14 cellular contexts compared by ENCODE assay signal in the genomic region with DNA sequence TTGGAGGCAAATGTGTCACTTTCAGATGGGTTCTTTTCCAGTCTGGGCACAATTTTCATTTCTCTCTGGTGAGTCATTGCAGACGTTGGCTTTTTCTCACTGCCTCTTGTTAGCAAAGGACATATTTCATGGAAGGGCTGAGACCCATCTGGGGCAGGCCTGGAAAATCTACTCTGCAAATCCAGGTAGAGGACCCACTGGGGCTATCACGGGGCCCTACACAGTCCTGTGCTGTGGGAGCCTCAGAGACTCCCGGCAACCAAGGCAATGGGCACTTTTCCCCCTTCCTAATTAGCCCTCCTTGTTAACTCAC. TPM values are rescaled to one million over a fixed set of nuclear protein-coding genes. Genes with fewer than 3 reads are reported as not detected.
DNase-seq lines count a peak whose midpoint lies in the region; ATAC-seq and TF ChIP-seq lines count a peak whose summit lies in the region.
"Had no signal": no experiment of that assay in that cellular context is flagged by ENCODE, and none has a peak within 500 bp of the region (broad histone marks: within the 10 kb centered on the region; RNA-seq: fewer than 3 reads in every experiment).

No MANE protein-coding gene starts in this region.

- intact Hi-C loops in ascending aorta (cut with DNase I) (loop anchor here (2.0 to 5.0 kb wide), 3 partner anchors 61 to 150 kb away; a partner anchor contains a TSS), mucosa of descending colon (cut with DNase I, micrococcal nuclease) (no loop called here), left colon (cut with DNase I, micrococcal nuclease) (no loop called here)

- TF ChIP-seq POLR2A in erythroblast (IDR thresholded peaks at IDR 0.05; ENCODE audit: low read length) = no peak

- TF ChIP-seq CTCF in ascending aorta (IDR thresholded peaks at IDR 0.05) = no peak
- no peak for TF ChIP-seq CTCF in mucosa of descending colon (IDR thresholded peaks at IDR 0.05)

- ATAC-seq in mucosa of descending colon (no peak), left colon (no peak)

- H3K4me3 ChIP-seq in ascending aorta (peak overlapping the region in 1 of 2 donors; percentile 26), mucosa of descending colon (no peak overlapping the region)

- no peaks in the 10 kb centered on the region for H3K9me3 ChIP-seq in ascending aorta
- no peaks in the 10 kb centered on the region for H3K9me3 ChIP-seq in mucosa of descending colon

- H3K27me3 ChIP-seq in ascending aorta = no peaks in the 10 kb centered on the region

- peak; percentile 49 for DNase-seq in H4 (ENCODE audit: low spot score)
- DNase-seq in ascending aorta (ENCODE audit: low spot score in 2 of 2) = peak in 1 of 2 donors; percentile 68
- DNase-seq in glomerular visceral epithelial cell (ENCODE audit: extremely low spot score) = peak; percentile 51
- DNase-seq in erythroblast (lab: John Stamatoyannopoulos, UW) = no peak
- no peak for DNase-seq in mucosa of descending colon
- no peak for DNase-seq in stimulated activated CD4-positive, alpha-beta T cell treated with anti-CD3 and anti-CD28 coated beads, Interleukin-12 subunit alpha, Interleukin-12 subunit beta, amount 100 ng/mL, for 4 hours
- no peak for DNase-seq in left colon
- DNase-seq: activated CD8-positive, alpha-beta memory T cell treated with anti-CD3 and anti-CD28 coated beads for 24 hours; CD4-positive, alpha-beta T cell; GF-D8; immature natural killer cell; NCI-H446 treated with DMSO at 0.1 percent for 48 hours; retina had no signal

- H3K4me1 ChIP-seq in ascending aorta (peaks cover 9 to 43% of the 10 kb centered on the region in 2 donors), mucosa of descending colon (ENCODE audit: low read depth) (no peaks in the 10 kb centered on the region)

- H3K27ac ChIP-seq in ascending aorta (peak overlapping the region; percentile 85 to 86), temporal lobe (ENCODE audit: low read depth, low read length) (peak overlapping the region; percentile 17)

- H3K36me3 ChIP-seq in ascending aorta (no peaks in the 10 kb centered on the region), mucosa of descending colon (ENCODE audit: low read depth) (no peaks in the 10 kb centered on the region)

RNA-seq across cellular contexts. Expression of a gene that starts 58.0 kb away (rescaled TPM):
- total RNA-seq in H4 (2014; rRNA removed; shearing (Covaris generic)) = 1.9 and 3.9 TPM in 2 replicates
- total RNA-seq in ascending aorta (6.2 TPM), temporal lobe (1.7 TPM), mucosa of descending colon (10 to 100 TPM in 2 of 3 donors, 1 to 10 TPM in 1; 8.3 to 16.7 (median 10.3) TPM), left colon (10 to 100 TPM in 1 of 2 donors, 1 to 10 TPM in 1; 7.9 to 13.8 TPM)
- total RNA-seq: CD4-positive, alpha-beta T cell had no signal

RNA-seq across cellular contexts. Expression of a gene that starts 59.9 kb away (rescaled TPM):
- 41.6 and 59.1 TPM in 2 replicates for total RNA-seq in H4 (2014; rRNA removed; shearing (Covaris generic))
- total RNA-seq in ascending aorta (48.5 TPM), temporal lobe (21.6 TPM), mucosa of descending colon (10 to 100 TPM; 40.4 to 49.6 (median 43.3) TPM), left colon (10 to 100 TPM; 34.6 to 41.0 TPM)

Comparison
In these comparisons a context has a peak if more than half of its experiments do, and no peak if none do; other contexts are left out.
1. DNase-seq: peak in H4 (single experiment) and glomerular visceral epithelial cell (single experiment); none in erythroblast (0 of 2), mucosa of descending colon (0 of 3), stimulated activated CD4-positive, alpha-beta T cell treated with anti-CD3 and anti-CD28 coated beads, Interleukin-12 subunit alpha, Interleukin-12 subunit beta, amount 100 ng/mL, for 4 hours (single experiment) and left colon (0 of 2).